18 cellular contexts compared by ENCODE assay signal in the genomic region with DNA sequence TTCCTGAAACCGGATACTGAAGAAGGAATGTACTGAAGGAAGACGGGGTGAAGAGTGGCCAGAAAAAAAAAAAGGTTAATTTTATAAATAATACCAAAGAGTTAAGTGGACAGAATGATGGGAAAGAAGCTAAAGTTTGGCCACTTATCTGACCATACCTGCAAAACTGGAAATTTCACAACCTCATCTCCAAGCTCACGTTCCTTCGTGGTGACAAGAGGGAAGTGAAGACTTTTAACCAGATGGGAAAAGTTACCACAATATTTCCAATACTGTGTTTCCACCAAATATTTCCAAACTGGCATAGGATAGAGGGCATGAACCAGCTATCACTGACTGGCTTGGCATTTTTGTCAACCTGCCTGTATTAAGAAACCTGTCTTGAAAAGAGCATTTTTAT. TPM values are rescaled to one million over a fixed set of nuclear protein-coding genes. Genes with fewer than 3 reads are reported as not detected.
DNase-seq lines count a peak whose midpoint lies in the region; ATAC-seq, FAIRE-seq and TF ChIP-seq lines count a peak whose summit lies in the region.
"Had no signal": no experiment of that assay in that cellular context is flagged by ENCODE, and none has a peak within 500 bp of the region (broad histone marks: within the 10 kb centered on the region; RNA-seq: fewer than 3 reads in every experiment).

No MANE protein-coding gene starts in this region.

- TF ChIP-seq EP300 in A549 (IDR thresholded peaks at IDR 0.05) = no peak

- H3K9me3 ChIP-seq in A549 (no peaks in the 10 kb centered on the region), Caco-2 (no peaks in the 10 kb centered on the region), ascending aorta (no peaks in the 10 kb centered on the region)

- H3K9me3 Mint-ChIP-seq in Caco-2 (ENCODE audit: unreplicated experiment) (no peaks in the 10 kb centered on the region), nephron progenitor cell (peaks cover 2% of the 10 kb centered on the region)
- H3K9me3 Mint-ChIP-seq: T-cell had no signal

- TF ChIP-seq RAD21 in A549 (conservative IDR thresholded peaks at IDR 0.05 in 1 of 2, IDR thresholded peaks at IDR 0.05 in 1 of 2) = no peak

- no peak for ATAC-seq in A549
- ATAC-seq in HG02623 (IDR thresholded peaks at IDR 0.05; ENCODE audit: unreplicated experiment) = no peak
- ATAC-seq: T-cell had no signal

- H3K27ac ChIP-seq in A549 (peak overlapping the region; percentile 97 to 99), ascending aorta (peak overlapping the region; percentile 77)

- H3K4me1 Mint-ChIP-seq in Caco-2 (ENCODE audit: low read depth, unreplicated experiment) (peaks cover 65% of the 10 kb centered on the region), nephron progenitor cell (peaks cover 81% of the 10 kb centered on the region)

- H3K27me3 ChIP-seq in Caco-2 (replicated peaks; ENCODE audit: control insufficient read depth, insufficient read depth, low read length) (no peaks in the 10 kb centered on the region), ascending aorta (no peaks in the 10 kb centered on the region)

- H3K4me3 Mint-ChIP-seq in Caco-2 (ENCODE audit: unreplicated experiment) (no peak overlapping the region), nephron progenitor cell (no peak overlapping the region)

- H3K4me2 ChIP-seq in A549 = peak overlapping the region; percentile 88

- intact Hi-C loops in Caco-2 (cut with micrococcal nuclease; ENCODE audit: unreplicated experiment) = no loop called here
- intact Hi-C loops in ascending aorta (cut with DNase I) = loop anchor here (5.0 kb wide), 1 partner anchor 35 kb away; no protein-coding TSS in a partner anchor

- H3K36me3 Mint-ChIP-seq in Caco-2 (ENCODE audit: insufficient read depth, unreplicated experiment) = no peaks in the 10 kb centered on the region
- H3K36me3 Mint-ChIP-seq in nephron progenitor cell (ENCODE audit: low read depth) = peaks cover 10% of the 10 kb centered on the region
- H3K36me3 Mint-ChIP-seq: T-cell had no signal

- no peak overlapping the region for H3K4me3 ChIP-seq in A549
- H3K4me3 ChIP-seq in Caco-2 (ENCODE audit: low read depth, low read length) = no peak overlapping the region
- peak overlapping the region; percentile 8 to 24 for H3K4me3 ChIP-seq in ascending aorta

- FAIRE-seq in A549 (lab: Jason Lieb, UNC) = no peak
- FAIRE-seq: G401.6 had no signal

- peak overlapping the region; percentile 61 for H3K27ac Mint-ChIP-seq in Caco-2 (ENCODE audit: unreplicated experiment)
- H3K27ac Mint-ChIP-seq in nephron progenitor cell = peak overlapping the region; percentile 82

- TF ChIP-seq POLR2A in A549 (IDR thresholded peaks at IDR 0.05; ENCODE audit: low read length) = no peak

- no TSS peak for BruUV-seq in Caco-2 (replicated peaks; lab: Mats Ljungman, UMichigan)

- H3K27me3 Mint-ChIP-seq in Caco-2 (ENCODE audit: insufficient read depth, unreplicated experiment) (no peaks in the 10 kb centered on the region), nephron progenitor cell (ENCODE audit: low read depth, poor library complexity) (no peaks in the 10 kb centered on the region)
- H3K27me3 Mint-ChIP-seq: CD4-positive, alpha-beta T cell; T-cell had no signal

- no peaks in the 10 kb centered on the region for H3K36me3 ChIP-seq in Caco-2 (ENCODE audit: control insufficient read depth, insufficient read depth, low read length)
- H3K36me3 ChIP-seq in ascending aorta = no peaks in the 10 kb centered on the region

- POLR2A ChIA-PET in A549 (lab: Yijun Ruan, JAX) (interaction anchor here (2.0 kb wide), 1 partner anchor 54 kb away, joined by 8 read pairs; no protein-coding TSS in a partner anchor), Caco-2 (lab: Charles Lee) (no interaction called here)

- TF ChIP-seq CTCF in A549 (IDR thresholded peaks at IDR 0.05) (no peak), Caco-2 (IDR thresholded peaks at IDR 0.05; ENCODE audit: insufficient read depth in 1 of 2, low read depth in 1 of 2, low read length in 1 of 2, severe bottlenecking in 1 of 2, unreplicated experiment in 1 of 2) (no peak), ascending aorta (IDR thresholded peaks at IDR 0.05) (no peak), nephron progenitor cell (IDR thresholded peaks at IDR 0.05) (no peak)

- H3K4me1 ChIP-seq in A549 (peaks cover 93% of the 10 kb centered on the region), Caco-2 (peaks cover 32% of the 10 kb centered on the region), ascending aorta (peaks cover 10 to 38% of the 10 kb centered on the region in 2 donors)

- WGBS in A549 (ENCODE audit: missing lambda C conversion rate) = 60% methylated on average over 4 of the region's 4 CpGs

- DNase-seq in A549 (ENCODE audit: low read depth in 1 of 2, low spot score in 1 of 2) (no peak), Caco-2 (no peak), ascending aorta (ENCODE audit: low spot score in 2 of 2) (no peak), nephron progenitor cell (no peak), amniotic stem cell (lab: John Stamatoyannopoulos, UW) (no peak), pons (ENCODE audit: low spot score) (no peak)
- no peak for DNase-seq in stimulated activated naive CD4-positive, alpha-beta T cell (lab: John Stamatoyannopoulos, UW)
- DNase-seq: activated CD4-positive, CD25-positive, alpha-beta regulatory T cell treated with anti-CD3 and anti-CD28 coated beads, Interleukin-2, amount 50 U/mL, for 72 hours; CD4-positive, alpha-beta T cell; erythroblast; H7; NCI-H1092; NCI-H226; posterior cingulate gyrus; stimulated activated CD8-positive, alpha-beta memory T cell treated with anti-CD3 and anti-CD28 coated beads, Interleukin-4, amount 100 ng/mL, for 48 hours; T-cell had no signal

- CTCF ChIA-PET in A549 (lab: Yijun Ruan, JAX) = interaction anchor here (0.6 to 1.3 kb wide), 5 partner anchors 41 to 57 kb away, joined by 3 to 5 read pairs (median 4); a partner anchor contains a TSS
- CTCF ChIA-PET in Caco-2 (lab: Charles Lee) = no interaction called here

TF ChIP-seq in A549, 52 proteins besides CTCF, POLR2A, EP300 and RAD21:
- TF ChIP-seq CEBPB (IDR thresholded peaks at IDR 0.05) (no peak), HDAC2 (IDR thresholded peaks at IDR 0.05) (no peak), FOXS1 (CRISPR knock-in tag; IDR thresholded peaks at IDR 0.05) (no peak)
- TF ChIP-seq, protein P1, sequence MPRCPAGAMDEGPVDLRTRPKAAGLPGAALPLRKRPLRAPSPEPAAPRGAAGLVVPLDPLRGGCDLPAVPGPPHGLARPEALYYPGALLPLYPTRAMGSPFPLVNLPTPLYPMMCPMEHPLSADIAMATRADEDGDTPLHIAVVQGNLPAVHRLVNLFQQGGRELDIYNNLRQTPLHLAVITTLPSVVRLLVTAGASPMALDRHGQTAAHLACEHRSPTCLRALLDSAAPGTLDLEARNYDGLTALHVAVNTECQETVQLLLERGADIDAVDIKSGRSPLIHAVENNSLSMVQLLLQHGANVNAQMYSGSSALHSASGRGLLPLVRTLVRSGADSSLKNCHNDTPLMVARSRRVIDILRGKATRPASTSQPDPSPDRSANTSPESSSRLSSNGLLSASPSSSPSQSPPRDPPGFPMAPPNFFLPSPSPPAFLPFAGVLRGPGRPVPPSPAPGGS (IDR thresholded peaks at IDR 0.05) = no peak

RNA-seq across cellular contexts. Expression of a gene that starts 56.4 kb away (rescaled TPM):
- 18.1 and 22.2 TPM in 2 replicates for polyA plus RNA-seq in A549 (2011; rRNA removed)
- polyA plus RNA-seq in A549 (2012; cell fraction: cytosol; rRNA removed) = 8.0 and 11.1 TPM in 2 replicates
- 9.0 and 9.3 TPM in 2 replicates for polyA plus RNA-seq in A549 (2012; cell fraction: nucleus; rRNA removed)
- polyA plus RNA-seq in A549 (2017; fragmentation: RNase III; extraction: RNeasy Plus Mini Kit Qiagen cat#74134 plus additional on column Dnase treatment) = 7.3 to 9.1 TPM (median 9.0 TPM) in 3 replicates
- polyA minus RNA-seq in A549 (2011; rRNA and poly(A)+ RNA removed) = 38.5 and 44.5 TPM in 2 replicates
- total RNA-seq in Caco-2 (2022) = 12.1 TPM in 2 replicates
- total RNA-seq in ascending aorta = 4.7 TPM

Comparison
In these comparisons a context has a peak if more than half of its experiments do, and no peak if none do; other contexts are left out.
1. H3K4me3 ChIP-seq: peak in ascending aorta (2 of 2); none in A549 (single experiment) and Caco-2 (single experiment).